40 cellular contexts compared by ENCODE assay signal in the genomic region with DNA sequence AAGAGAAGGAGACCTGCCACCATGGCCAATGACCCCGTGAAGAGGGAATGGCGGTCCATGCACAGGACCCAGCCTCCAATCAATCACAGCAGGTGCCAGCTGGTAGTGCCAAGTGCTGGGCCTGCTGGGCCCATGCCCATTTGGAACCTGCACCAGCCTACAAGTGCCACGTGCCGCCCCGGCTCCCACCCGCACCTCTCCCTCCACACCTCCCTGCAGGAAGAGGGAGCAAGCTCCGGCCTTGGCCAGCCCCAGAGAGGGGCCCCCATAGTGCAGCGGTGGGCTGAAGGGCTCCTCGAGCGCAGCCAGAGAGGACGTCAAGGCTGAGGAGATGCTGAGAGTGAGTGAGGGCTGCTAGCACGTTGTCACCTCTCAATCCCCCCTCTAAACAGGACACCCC. TPM values are rescaled to one million over a fixed set of nuclear protein-coding genes. Genes with fewer than 3 reads are reported as not detected.
"Had no signal": no experiment of that assay in that cellular context is flagged by ENCODE, and none has a peak within 500 bp of the region (broad histone marks: within the 10 kb centered on the region; RNA-seq: fewer than 3 reads in every experiment).

No MANE protein-coding gene starts in this region.

- H3K27me3 ChIP-seq: adrenal gland, ascending aorta, body of pancreas, brain microvascular endothelial cell, breast epithelium, cardiac muscle cell had no signal

- H3K9me3 ChIP-seq: adrenal gland had no signal

- H3K27me3 Mint-ChIP-seq: activated naive CD4-positive, alpha-beta T cell treated with anti-CD3 and anti-CD28 coated beads, Interleukin-2, amount 10 ng/mL, durations not matched to agents 7 days and 5 days; activated naive CD8-positive, alpha-beta T cell treated with anti-CD3 and anti-CD28 coated beads, Interleukin-2, amount 10 ng/mL, durations not matched to agents 7 days and 5 days had no signal

- H3K4me1 Mint-ChIP-seq: activated naive CD4-positive, alpha-beta T cell treated with anti-CD3 and anti-CD28 coated beads, Interleukin-2, amount 10 ng/mL, durations not matched to agents 7 days and 5 days; activated naive CD4-positive, alpha-beta T cell treated with anti-CD3 and anti-CD28 coated beads, Interleukin-2, amount 50 U/mL, for 24 hours; activated naive CD8-positive, alpha-beta T cell treated with anti-CD3 and anti-CD28 coated beads for 36 hours; activated naive CD8-positive, alpha-beta T cell treated with anti-CD3 and anti-CD28 coated beads, Interleukin-2, amount 10 ng/mL, durations not matched to agents 7 days and 5 days; activated naive CD8-positive, alpha-beta T cell treated with anti-CD3 and anti-CD28 coated beads, Interleukin-2, amount 50 U/mL, for 24 hours; activated T-helper 17 cell treated with anti-CD3 and anti-CD28 coated beads, Interleukin-2, amount 50 U/mL, for 72 hours; brain; central memory CD8-positive, alpha-beta T cell had no signal

- FAIRE-seq: astrocyte, bronchial epithelial cell had no signal

- H3K27ac Mint-ChIP-seq: activated naive CD4-positive, alpha-beta T cell treated with anti-CD3 and anti-CD28 coated beads for 36 hours; activated naive CD4-positive, alpha-beta T cell treated with anti-CD3 and anti-CD28 coated beads, Interleukin-2, amount 10 ng/mL, durations not matched to agents 7 days and 5 days; activated naive CD4-positive, alpha-beta T cell treated with anti-CD3 and anti-CD28 coated beads, Interleukin-2, amount 50 U/mL, for 24 hours; activated naive CD4-positive, alpha-beta T cell treated with anti-CD3 and anti-CD28 coated beads, Interleukin-2, amount 50 U/mL, for 72 hours; activated naive CD8-positive, alpha-beta T cell; activated naive CD8-positive, alpha-beta T cell treated with anti-CD3 and anti-CD28 coated beads for 36 hours; activated naive CD8-positive, alpha-beta T cell treated with anti-CD3 and anti-CD28 coated beads, Interleukin-2, amount 10 ng/mL, durations not matched to agents 7 days and 5 days; activated naive CD8-positive, alpha-beta T cell treated with anti-CD3 and anti-CD28 coated beads, Interleukin-2, amount 50 U/mL, for 24 hours; activated T-cell treated with anti-CD3 and anti-CD28 coated beads, Interleukin-2, amount 50 U/mL, for 24 hours; activated T-cell treated with anti-CD3 and anti-CD28 coated beads, Interleukin-2, amount 50 U/mL, for 72 hours; activated T-helper 1 cell treated with anti-CD3 and anti-CD28 coated beads, Interleukin-12 subunit alpha, Interleukin-12 subunit beta, Interleukin-2, Interleukin-4 antibody, amounts not matched to agents 30 ng/mL and 10 ng/mL and 1 ng/mL, durations not matched to agents 14 hours and 24 hours and 36 hours; activated T-helper 17 cell treated with anti-CD3 and anti-CD28 coated beads, Interleukin-2, amount 50 U/mL, for 72 hours; activated T-helper 2 cell treated with anti-CD3 and anti-CD28 coated beads, Interferon-gamma antibody, Interleukin-2, Interleukin-4, amounts not matched to agents 10 μg/mL and 5 μg/mL and 100 μg/mL, durations not matched to agents 14 hours and 24 hours and 36 hours; brain had no signal

- H3K4me1 ChIP-seq: adrenal gland, ascending aorta, body of pancreas, breast epithelium had no signal

- H3K36me3 ChIP-seq: adrenal gland, ascending aorta, brain microvascular endothelial cell, breast epithelium, cardiac muscle cell had no signal

- H3K4me3 Mint-ChIP-seq: activated naive CD4-positive, alpha-beta T cell treated with anti-CD3 and anti-CD28 coated beads for 36 hours; activated naive CD4-positive, alpha-beta T cell treated with anti-CD3 and anti-CD28 coated beads, Interleukin-2, amount 10 ng/mL, durations not matched to agents 7 days and 5 days; activated naive CD4-positive, alpha-beta T cell treated with anti-CD3 and anti-CD28 coated beads, Interleukin-2, amount 50 U/mL, for 24 hours; activated naive CD8-positive, alpha-beta T cell; activated naive CD8-positive, alpha-beta T cell treated with anti-CD3 and anti-CD28 coated beads for 36 hours; activated naive CD8-positive, alpha-beta T cell treated with anti-CD3 and anti-CD28 coated beads, Interleukin-2, amount 10 ng/mL, durations not matched to agents 7 days and 5 days; activated naive CD8-positive, alpha-beta T cell treated with anti-CD3 and anti-CD28 coated beads, Interleukin-2, amount 50 U/mL, for 24 hours; activated T-cell treated with anti-CD3 and anti-CD28 coated beads, Interleukin-2, amount 50 U/mL, for 24 hours; activated T-cell treated with anti-CD3 and anti-CD28 coated beads, Interleukin-2, amount 50 U/mL, for 4 hours; activated T-cell treated with anti-CD3 and anti-CD28 coated beads, Interleukin-2, amount 50 U/mL, for 72 hours; activated T-helper 1 cell treated with anti-CD3 and anti-CD28 coated beads, Interleukin-12 subunit alpha, Interleukin-12 subunit beta, Interleukin-2, Interleukin-4 antibody, amounts not matched to agents 30 ng/mL and 10 ng/mL and 1 ng/mL, durations not matched to agents 14 hours and 24 hours and 36 hours; activated T-helper 17 cell treated with anti-CD3 and anti-CD28 coated beads, Interleukin-2, amount 50 U/mL, for 72 hours; brain; central memory CD8-positive, alpha-beta T cell had no signal

- H3K4me3 ChIP-seq: adrenal gland, ascending aorta, body of pancreas, breast epithelium, cardiac muscle cell had no signal

- H3K27ac ChIP-seq: adrenal gland, ascending aorta, body of pancreas, brain microvascular endothelial cell, breast epithelium, cardiac muscle cell had no signal

- DNase-seq: activated effector memory CD4-positive, alpha-beta T cell treated with anti-CD3 and anti-CD28 coated beads, Interleukin-2, amount 50 U/mL, for 16 hours; activated effector memory CD4-positive, alpha-beta T cell treated with Interleukin-2 at 50 U/mL for 16 hours; activated gamma-delta T cell; activated gamma-delta T cell treated with Interleukin-2 at 50 U/mL for 16 hours; activated naive CD4-positive, alpha-beta T cell; activated naive CD4-positive, alpha-beta T cell treated with anti-CD3 and anti-CD28 coated beads for 36 hours; activated naive CD4-positive, alpha-beta T cell treated with anti-CD3 and anti-CD28 coated beads, Interleukin-2, amount 10 ng/mL, durations not matched to agents 7 days and 5 days; activated naive CD4-positive, alpha-beta T cell treated with anti-CD3 and anti-CD28 coated beads, Interleukin-2, amount 50 U/mL, for 16 hours; activated naive CD4-positive, alpha-beta T cell treated with Interleukin-2 at 50 U/mL for 16 hours; activated naive CD8-positive, alpha-beta T cell treated with anti-CD3 and anti-CD28 coated beads for 36 hours; activated naive CD8-positive, alpha-beta T cell treated with anti-CD3 and anti-CD28 coated beads, Interleukin-2, amount 10 ng/mL, durations not matched to agents 7 days and 5 days; activated naive CD8-positive, alpha-beta T cell treated with anti-CD3 and anti-CD28 coated beads, Interleukin-2, amount 50 U/mL, for 24 hours; activated T-cell treated with anti-CD3 and anti-CD28 coated beads, Interleukin-2, amount 50 U/mL, for 1 hour; activated T-cell treated with anti-CD3 and anti-CD28 coated beads, Interleukin-2, amount 50 U/mL, for 24 hours; activated T-cell treated with anti-CD3 and anti-CD28 coated beads, Interleukin-2, amount 50 U/mL, for 4 hours; activated T-cell treated with anti-CD3 and anti-CD28 coated beads, Interleukin-2, amount 50 U/mL, for 48 hours; activated T-cell treated with anti-CD3 and anti-CD28 coated beads, Interleukin-2, amount 50 U/mL, for 72 hours; adrenal gland; amniotic stem cell; amygdala; anterior cingulate cortex; aorta; body of pancreas; brain microvascular endothelial cell; caudate nucleus; central memory CD4-positive, alpha-beta T cell; cerebellar nuclear complex had no signal

- H3K36me3 Mint-ChIP-seq: activated naive CD4-positive, alpha-beta T cell treated with anti-CD3 and anti-CD28 coated beads, Interleukin-2, amount 10 ng/mL, durations not matched to agents 7 days and 5 days; activated naive CD4-positive, alpha-beta T cell treated with anti-CD3 and anti-CD28 coated beads, Interleukin-2, amount 50 U/mL, for 24 hours; activated naive CD8-positive, alpha-beta T cell; activated naive CD8-positive, alpha-beta T cell treated with anti-CD3 and anti-CD28 coated beads for 36 hours; activated naive CD8-positive, alpha-beta T cell treated with anti-CD3 and anti-CD28 coated beads, Interleukin-2, amount 10 ng/mL, durations not matched to agents 7 days and 5 days; brain had no signal

RNA-seq across cellular contexts. Expression of a gene that starts 37.8 kb away (rescaled TPM):
- total RNA-seq: activated naive CD8-positive, alpha-beta T cell treated with anti-CD3 and anti-CD28 coated beads for 36 hours; activated T-helper 1 cell treated with anti-CD3 and anti-CD28 coated beads, Interleukin-12 subunit alpha, Interleukin-12 subunit beta, Interleukin-2, Interleukin-4 antibody, amounts not matched to agents 30 ng/mL and 10 ng/mL and 1 ng/mL, durations not matched to agents 14 hours and 24 hours and 36 hours; activated T-helper 2 cell treated with anti-CD3 and anti-CD28 coated beads, Interferon-gamma antibody, Interleukin-2, Interleukin-4, amounts not matched to agents 10 μg/mL and 5 μg/mL and 100 μg/mL, durations not matched to agents 14 hours and 24 hours and 36 hours had no signal
